ENCODE assay signal across 1 cellular context in genomic region chr17:35788504-35788998, GRCh38.
TF ChIP-seq lines count a peak whose summit lies in the region.

No MANE protein-coding gene starts in this region.

TF ChIP-seq in IMR-90, 13 proteins besides CTCF, POLR2A, EP300 and RAD21 (continued from another document):
- 0 out of 2 replicates have a peak, but pooled peaks have one; percentile 15 for TF ChIP-seq BHLHE40 (IDR thresholded peaks at IDR 0.05; ENCODE audit: low read depth, low read length)
- peak; percentile 81 for TF ChIP-seq FOS (IDR thresholded peaks at IDR 0.05; ENCODE audit: low read depth, low read length)
- no peak for TF ChIP-seq CHD1 (IDR thresholded peaks at IDR 0.05; ENCODE audit: low read depth, low read length)
- no peak for TF ChIP-seq RFX5 (IDR thresholded peaks at IDR 0.05; ENCODE audit: low read depth, low read length)
- TF ChIP-seq MAFK (IDR thresholded peaks at IDR 0.05; ENCODE audit: low read depth, low read length): peak; percentile 52; the same call in 1 of the 2 replicates
- no peak for TF ChIP-seq ELK1 (IDR thresholded peaks at IDR 0.05; ENCODE audit: borderline replicate concordance, low read depth, low read length)
- 0 out of 2 replicates have a peak, but pooled peaks have one; percentile 7 for TF ChIP-seq SMC3 (IDR thresholded peaks at IDR 0.05; ENCODE audit: low read depth, low read length)
- no peak for TF ChIP-seq CEBPB (IDR thresholded peaks at IDR 0.05; ENCODE audit: low read depth, low read length)
- TF ChIP-seq NFE2L2 (IDR thresholded peaks at IDR 0.05; ENCODE audit: low read depth, low read length): no peak
